ENCODE assay signal across 18 cellular contexts in genomic region chr4:20042769-20043168, GRCh38.
"Had no signal": no experiment of that assay in that cellular context is flagged by ENCODE, and none has a peak within 500 bp of the region (broad histone marks: within the 10 kb centered on the region; RNA-seq: fewer than 3 reads in every experiment).

No MANE protein-coding gene starts in this region.

- H3K9me3 Mint-ChIP-seq: endodermal cell, nephron progenitor cell had no signal

- H3K27ac Mint-ChIP-seq: dendritic cell treated with granulocyte-macrophage colony-stimulating factor and Interleukin-4, amounts not matched to agents 40 ng/mL and 50 ng/mL, for 4 days; endodermal cell; naive B cell; nephron progenitor cell; stimulated activated memory B cell treated with anti-CD40 and anti-IgM and Interleukin-4, amounts not matched to agents 10 μg/mL and 1 μg/mL and 100 μg/mL, for 72 hours; stimulated activated naive CD8-positive, alpha-beta T cell treated with anti-CD3 and anti-CD28 coated beads, Interleukin-15, amount 100 ng/mL, for 72 hours had no signal

- H3K27me3 Mint-ChIP-seq: dendritic cell treated with granulocyte-macrophage colony-stimulating factor and Interleukin-4, amounts not matched to agents 40 ng/mL and 50 ng/mL, for 4 days; naive B cell; stimulated activated memory B cell treated with anti-CD40 and anti-IgM and Interleukin-4, amounts not matched to agents 10 μg/mL and 1 μg/mL and 100 μg/mL, for 72 hours; stimulated activated naive CD8-positive, alpha-beta T cell treated with anti-CD3 and anti-CD28 coated beads, Interleukin-15, amount 100 ng/mL, for 72 hours had no signal

- ATAC-seq: gastrocnemius medialis; left colon; left ventricle myocardium superior; psoas muscle; sciatic nerve; stimulated activated memory B cell treated with anti-CD40 and anti-IgM and Interleukin-4, amounts not matched to agents 10 μg/mL and 1 μg/mL and 100 μg/mL, for 72 hours; stimulated activated naive CD8-positive, alpha-beta T cell treated with anti-CD3 and anti-CD28 coated beads, Interleukin-15, amount 100 ng/mL, for 72 hours had no signal

- H3K36me3 Mint-ChIP-seq: naive B cell; stimulated activated memory B cell treated with anti-CD40 and anti-IgM and Interleukin-4, amounts not matched to agents 10 μg/mL and 1 μg/mL and 100 μg/mL, for 72 hours had no signal

- H3K4me3 Mint-ChIP-seq: dendritic cell treated with granulocyte-macrophage colony-stimulating factor and Interleukin-4, amounts not matched to agents 40 ng/mL and 50 ng/mL, for 4 days; endodermal cell; naive B cell; nephron progenitor cell; stimulated activated memory B cell treated with anti-CD40 and anti-IgM and Interleukin-4, amounts not matched to agents 10 μg/mL and 1 μg/mL and 100 μg/mL, for 72 hours; stimulated activated naive CD8-positive, alpha-beta T cell treated with anti-CD3 and anti-CD28 coated beads, Interleukin-15, amount 100 ng/mL, for 72 hours had no signal

- DNase-seq: cerebellar nuclear complex; endodermal cell; gastrocnemius medialis; left colon; left ventricle myocardium superior; mesenchymal stem cell; naive B cell; nephron progenitor cell; psoas muscle; spleen; stimulated activated CD4-positive, alpha-beta T cell treated with anti-CD3 and anti-CD28 coated beads, Interleukin-15, amount 100 ng/mL, for 24 hours; stimulated activated CD4-positive, alpha-beta T cell treated with anti-CD3 and anti-CD28 coated beads, Interleukin-1b, Interleukin-23, amount 100 ng/mL, for 48 hours; stimulated activated CD4-positive, alpha-beta T cell treated with anti-CD3 and anti-CD28 coated beads, Interleukin-4, amount 100 ng/mL, for 24 hours; stimulated activated naive CD8-positive, alpha-beta T cell treated with anti-CD3 and anti-CD28 coated beads, Interleukin-15, amount 100 ng/mL, for 72 hours; transverse colon had no signal

- H3K4me1 Mint-ChIP-seq: endodermal cell; naive B cell; nephron progenitor cell; stimulated activated memory B cell treated with anti-CD40 and anti-IgM and Interleukin-4, amounts not matched to agents 10 μg/mL and 1 μg/mL and 100 μg/mL, for 72 hours; stimulated activated naive CD8-positive, alpha-beta T cell treated with anti-CD3 and anti-CD28 coated beads, Interleukin-15, amount 100 ng/mL, for 72 hours had no signal
